21 cellular contexts compared by ENCODE assay signal in the genomic region with DNA sequence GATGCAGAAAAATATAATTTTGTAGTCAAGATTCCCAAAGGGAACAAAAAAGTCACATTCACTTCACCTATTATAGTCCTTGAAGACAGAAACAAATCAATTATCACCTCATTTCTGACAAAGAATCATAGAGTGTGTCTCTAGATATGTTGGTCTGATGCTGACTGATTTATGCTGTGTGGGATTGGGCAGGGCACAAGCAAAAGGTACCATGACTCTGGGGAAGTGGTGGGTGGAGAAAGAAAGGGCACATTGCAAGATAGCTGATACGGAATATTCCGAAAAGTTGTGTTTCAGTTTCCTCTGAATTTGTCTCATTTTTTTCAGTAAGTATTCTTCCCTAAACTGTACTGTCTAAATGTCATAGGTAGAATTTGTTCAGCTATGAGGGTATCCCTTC.
DNase-seq lines count a peak whose midpoint lies in the region; ATAC-seq and TF ChIP-seq lines count a peak whose summit lies in the region.
"Had no signal": no experiment of that assay in that cellular context is flagged by ENCODE, and none has a peak within 500 bp of the region (broad histone marks: within the 10 kb centered on the region; RNA-seq: fewer than 3 reads in every experiment).

No MANE protein-coding gene starts in this region.

- no peaks in the 10 kb centered on the region for H3K9me3 ChIP-seq in upper lobe of right lung
- H3K9me3 ChIP-seq: A549, BE2C, Peyer's patch had no signal

- H3K4me1 ChIP-seq in upper lobe of right lung: peaks cover 8% of the 10 kb centered on the region
- H3K4me1 ChIP-seq: BE2C had no signal

- peaks cover 21% of the 10 kb centered on the region for H3K4me1 Mint-ChIP-seq in activated CD8-positive, alpha-beta T cell treated with anti-CD3 and anti-CD28 coated beads for 36 hours (ENCODE audit: low read depth)
- peaks cover 3% of the 10 kb centered on the region for H3K4me1 Mint-ChIP-seq in activated CD8-positive, alpha-beta T cell treated with anti-CD3 and anti-CD28 coated beads, Interleukin-2, amount 10 ng/mL, durations not matched to agents 7 days and 5 days (ENCODE audit: low read depth)
- H3K4me1 Mint-ChIP-seq in activated T-helper 2 cell treated with anti-CD3 and anti-CD28 coated beads, Interferon-gamma antibody, Interleukin-2, Interleukin-4, amounts not matched to agents 10 μg/mL and 5 μg/mL and 100 μg/mL, durations not matched to agents 14 hours and 24 hours and 36 hours (ENCODE audit: low read depth): peaks cover 71% of the 10 kb centered on the region
- H3K4me1 Mint-ChIP-seq: CD4-positive, CD25-positive, alpha-beta regulatory T cell had no signal

- intact Hi-C loops in activated CD8-positive, alpha-beta T cell treated with anti-CD3 and anti-CD28 coated beads for 36 hours (cut with micrococcal nuclease): no loop called here
- intact Hi-C loops in activated T-helper 2 cell treated with anti-CD3 and anti-CD28 coated beads, Interferon-gamma antibody, Interleukin-2, Interleukin-4, amounts not matched to agents 10 μg/mL and 5 μg/mL and 100 μg/mL, durations not matched to agents 14 hours and 24 hours and 36 hours (cut with micrococcal nuclease): loop anchor here (1.0 to 10.0 kb wide), 3 partner anchors 51 to 269 kb away; a partner anchor contains a TSS
- intact Hi-C loops in upper lobe of right lung (cut with DNase I): no loop called here

- no peaks in the 10 kb centered on the region for H3K36me3 ChIP-seq in upper lobe of right lung
- H3K36me3 ChIP-seq: BE2C, Peyer's patch had no signal

- no peak for TF ChIP-seq CTCF in activated CD8-positive, alpha-beta T cell treated with anti-CD3 and anti-CD28 coated beads for 36 hours (IDR thresholded peaks at IDR 0.05)
- no peak for TF ChIP-seq CTCF in upper lobe of right lung (IDR thresholded peaks at IDR 0.05)

- H3K27ac ChIP-seq in upper lobe of right lung: no peak overlapping the region
- H3K27ac ChIP-seq: KMS-11, Peyer's patch had no signal

- no peak overlapping the region for H3K27ac Mint-ChIP-seq in activated CD8-positive, alpha-beta T cell treated with anti-CD3 and anti-CD28 coated beads for 36 hours
- no peak overlapping the region for H3K27ac Mint-ChIP-seq in activated CD8-positive, alpha-beta T cell treated with anti-CD3 and anti-CD28 coated beads, Interleukin-2, amount 10 ng/mL, durations not matched to agents 7 days and 5 days
- peak overlapping the region; percentile 40 for H3K27ac Mint-ChIP-seq in activated T-helper 2 cell treated with anti-CD3 and anti-CD28 coated beads, Interferon-gamma antibody, Interleukin-2, Interleukin-4, amounts not matched to agents 10 μg/mL and 5 μg/mL and 100 μg/mL, durations not matched to agents 14 hours and 24 hours and 36 hours
- H3K27ac Mint-ChIP-seq: CD4-positive, CD25-positive, alpha-beta regulatory T cell had no signal

- H3K27me3 ChIP-seq in upper lobe of right lung: no peaks in the 10 kb centered on the region
- H3K27me3 ChIP-seq: BE2C, Peyer's patch had no signal

- H3K4me3 ChIP-seq in upper lobe of right lung: no peak overlapping the region
- H3K4me3 ChIP-seq: A549, Peyer's patch had no signal

- H3K4me3 Mint-ChIP-seq in activated CD8-positive, alpha-beta T cell treated with anti-CD3 and anti-CD28 coated beads for 36 hours: no peak overlapping the region
- H3K4me3 Mint-ChIP-seq in activated CD8-positive, alpha-beta T cell treated with anti-CD3 and anti-CD28 coated beads, Interleukin-2, amount 10 ng/mL, durations not matched to agents 7 days and 5 days: no peak overlapping the region
- H3K4me3 Mint-ChIP-seq in activated T-helper 2 cell treated with anti-CD3 and anti-CD28 coated beads, Interferon-gamma antibody, Interleukin-2, Interleukin-4, amounts not matched to agents 10 μg/mL and 5 μg/mL and 100 μg/mL, durations not matched to agents 14 hours and 24 hours and 36 hours (ENCODE audit: low read depth): no peak overlapping the region
- H3K4me3 Mint-ChIP-seq: CD4-positive, CD25-positive, alpha-beta regulatory T cell had no signal

- DNase-seq in activated CD8-positive, alpha-beta T cell treated with anti-CD3 and anti-CD28 coated beads for 36 hours: peak; percentile 23
- DNase-seq in activated CD8-positive, alpha-beta T cell treated with anti-CD3 and anti-CD28 coated beads, Interleukin-2, amount 10 ng/mL, durations not matched to agents 7 days and 5 days: no peak
- peak; percentile 48 for DNase-seq in stimulated activated CD4-positive, alpha-beta T cell treated with anti-CD3 and anti-CD28 coated beads, Interleukin-1b, Interleukin-23, amount 100 ng/mL, for 48 hours
- DNase-seq in stimulated activated CD4-positive, alpha-beta T cell treated with anti-CD3 and anti-CD28 coated beads, Interleukin-12 subunit alpha, Interleukin-12 subunit beta, amount 100 ng/mL, for 4 hours: no peak
- DNase-seq in activated T-helper 2 cell treated with anti-CD3 and anti-CD28 coated beads, Interferon-gamma antibody, Interleukin-2, Interleukin-4, amounts not matched to agents 10 μg/mL and 5 μg/mL and 100 μg/mL, durations not matched to agents 14 hours and 24 hours and 36 hours (ENCODE audit: low spot score): no peak
- DNase-seq in upper lobe of right lung: no peak
- no peak for DNase-seq in hepatic stellate cell (ENCODE audit: low spot score)
- DNase-seq: BE2C; CD4-positive, CD25-positive, alpha-beta regulatory T cell; DMS79; NCI-H1092 treated with DMSO at 0.1 percent for 48 hours; NCI-H146; NCI-H2081; NCI-H2171; NCI-H345; NCI-H524; NCI-H82; Peyer's patch had no signal

- CTCF ChIA-PET in activated CD8-positive, alpha-beta T cell treated with anti-CD3 and anti-CD28 coated beads for 36 hours (lab: Charles Lee): no interaction called here
- CTCF ChIA-PET in activated CD8-positive, alpha-beta T cell treated with anti-CD3 and anti-CD28 coated beads, Interleukin-2, amount 10 ng/mL, durations not matched to agents 7 days and 5 days (lab: Charles Lee): no interaction called here

- peaks cover 8% of the 10 kb centered on the region for H3K27me3 Mint-ChIP-seq in activated CD8-positive, alpha-beta T cell treated with anti-CD3 and anti-CD28 coated beads for 36 hours
- H3K27me3 Mint-ChIP-seq in activated CD8-positive, alpha-beta T cell treated with anti-CD3 and anti-CD28 coated beads, Interleukin-2, amount 10 ng/mL, durations not matched to agents 7 days and 5 days (ENCODE audit: low read depth): peaks cover 9% of the 10 kb centered on the region
- no peaks in the 10 kb centered on the region for H3K27me3 Mint-ChIP-seq in activated T-helper 2 cell treated with anti-CD3 and anti-CD28 coated beads, Interferon-gamma antibody, Interleukin-2, Interleukin-4, amounts not matched to agents 10 μg/mL and 5 μg/mL and 100 μg/mL, durations not matched to agents 14 hours and 24 hours and 36 hours (ENCODE audit: low read depth)
- H3K27me3 Mint-ChIP-seq: CD4-positive, CD25-positive, alpha-beta regulatory T cell had no signal

- POLR2A ChIA-PET in activated CD8-positive, alpha-beta T cell treated with anti-CD3 and anti-CD28 coated beads for 36 hours (lab: Charles Lee): no interaction called here
- POLR2A ChIA-PET in activated CD8-positive, alpha-beta T cell treated with anti-CD3 and anti-CD28 coated beads, Interleukin-2, amount 10 ng/mL, durations not matched to agents 7 days and 5 days (lab: Charles Lee): no interaction called here

- peak; percentile 28 for ATAC-seq in activated CD8-positive, alpha-beta T cell treated with anti-CD3 and anti-CD28 coated beads for 36 hours
- ATAC-seq in activated CD8-positive, alpha-beta T cell treated with anti-CD3 and anti-CD28 coated beads, Interleukin-2, amount 10 ng/mL, durations not matched to agents 7 days and 5 days: no peak
- peak; percentile 25 for ATAC-seq in upper lobe of right lung
- ATAC-seq: A549, HCT116 had no signal

- no peaks in the 10 kb centered on the region for H3K36me3 Mint-ChIP-seq in activated CD8-positive, alpha-beta T cell treated with anti-CD3 and anti-CD28 coated beads for 36 hours (ENCODE audit: low read depth)
- H3K36me3 Mint-ChIP-seq in activated CD8-positive, alpha-beta T cell treated with anti-CD3 and anti-CD28 coated beads, Interleukin-2, amount 10 ng/mL, durations not matched to agents 7 days and 5 days (ENCODE audit: low read depth): no peaks in the 10 kb centered on the region
- no peaks in the 10 kb centered on the region for H3K36me3 Mint-ChIP-seq in activated T-helper 2 cell treated with anti-CD3 and anti-CD28 coated beads, Interferon-gamma antibody, Interleukin-2, Interleukin-4, amounts not matched to agents 10 μg/mL and 5 μg/mL and 100 μg/mL, durations not matched to agents 14 hours and 24 hours and 36 hours (ENCODE audit: low read depth)
- H3K36me3 Mint-ChIP-seq: CD4-positive, CD25-positive, alpha-beta regulatory T cell had no signal

- H3K9me3 Mint-ChIP-seq in activated CD8-positive, alpha-beta T cell treated with anti-CD3 and anti-CD28 coated beads for 36 hours: no peaks in the 10 kb centered on the region
- no peaks in the 10 kb centered on the region for H3K9me3 Mint-ChIP-seq in activated CD8-positive, alpha-beta T cell treated with anti-CD3 and anti-CD28 coated beads, Interleukin-2, amount 10 ng/mL, durations not matched to agents 7 days and 5 days (ENCODE audit: insufficient read depth)
- no peaks in the 10 kb centered on the region for H3K9me3 Mint-ChIP-seq in activated T-helper 2 cell treated with anti-CD3 and anti-CD28 coated beads, Interferon-gamma antibody, Interleukin-2, Interleukin-4, amounts not matched to agents 10 μg/mL and 5 μg/mL and 100 μg/mL, durations not matched to agents 14 hours and 24 hours and 36 hours

Comparison
In these comparisons a context has a peak if more than half of its experiments do, and no peak if none do; other contexts are left out.
1. DNase-seq: peak in activated CD8-positive, alpha-beta T cell treated with anti-CD3 and anti-CD28 coated beads for 36 hours (single experiment) and stimulated activated CD4-positive, alpha-beta T cell treated with anti-CD3 and anti-CD28 coated beads, Interleukin-1b, Interleukin-23, amount 100 ng/mL, for 48 hours (single experiment); none in activated CD8-positive, alpha-beta T cell treated with anti-CD3 and anti-CD28 coated beads, Interleukin-2, amount 10 ng/mL, durations not matched to agents 7 days and 5 days (single experiment), stimulated activated CD4-positive, alpha-beta T cell treated with anti-CD3 and anti-CD28 coated beads, Interleukin-12 subunit alpha, Interleukin-12 subunit beta, amount 100 ng/mL, for 4 hours (single experiment), activated T-helper 2 cell treated with anti-CD3 and anti-CD28 coated beads, Interferon-gamma antibody, Interleukin-2, Interleukin-4, amounts not matched to agents 10 μg/mL and 5 μg/mL and 100 μg/mL, durations not matched to agents 14 hours and 24 hours and 36 hours (single experiment), upper lobe of right lung (single experiment) and hepatic stellate cell (single experiment).